Comparison of ENCODE assay signal across 8 cellular contexts in the genomic region with DNA sequence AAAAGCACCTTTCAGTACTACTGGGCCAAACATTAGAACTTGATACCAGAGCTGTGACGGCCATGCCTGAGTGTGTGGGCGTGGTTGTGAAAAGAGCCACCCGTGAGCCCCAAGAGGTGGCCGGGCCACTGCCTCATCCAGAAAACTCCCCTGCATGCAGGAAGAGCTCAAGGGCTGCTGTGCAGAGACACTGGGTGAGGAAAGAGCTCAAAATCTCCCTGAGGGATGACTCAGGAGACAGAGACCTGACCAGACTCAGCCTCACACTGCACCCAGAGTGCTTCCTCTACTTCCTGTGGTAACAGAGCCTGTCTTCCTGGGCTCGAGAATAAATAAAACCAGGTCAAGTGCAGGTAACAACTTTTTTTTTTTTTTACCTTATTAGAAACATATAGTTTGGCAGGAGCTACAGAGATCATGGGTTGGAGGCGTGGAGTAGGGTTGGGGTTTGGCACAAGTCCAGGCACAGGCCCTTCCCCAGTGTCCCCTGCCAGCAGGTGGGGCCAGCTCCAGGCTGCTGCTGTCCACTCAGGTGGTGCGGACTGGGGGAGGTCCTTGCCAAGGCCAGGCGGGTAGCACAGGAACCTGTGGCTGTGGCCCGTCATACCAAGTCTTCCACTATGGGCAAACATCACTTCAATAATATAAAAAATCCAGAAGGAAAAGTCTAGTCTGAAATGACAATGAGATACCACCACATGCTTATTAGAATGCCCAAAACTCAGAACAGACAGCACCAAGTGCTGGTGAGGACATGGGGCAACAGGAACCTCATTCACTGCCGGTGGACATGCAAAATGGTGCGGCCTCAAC. TPM values are rescaled to one million over a fixed set of nuclear protein-coding genes. Genes with fewer than 3 reads are reported as not detected.
A peak's percentile ranks its signal among the peaks of the same experiment; 100 is the strongest.
DNase-seq lines count a peak whose midpoint lies in the region; ATAC-seq and TF ChIP-seq lines count a peak whose summit lies in the region.

No MANE protein-coding gene starts in this region.

- no peak overlapping the region for H3K27ac Mint-ChIP-seq in Calu3 (ENCODE audit: unreplicated experiment)
- H3K27ac Mint-ChIP-seq in activated CD4-positive, alpha-beta T cell treated with anti-CD3 and anti-CD28 coated beads for 36 hours: peak overlapping the region; percentile 88

- TF ChIP-seq CTCF in Calu3 (IDR thresholded peaks at IDR 0.05; ENCODE audit: unreplicated experiment): no peak

- POLR2A ChIA-PET in activated CD4-positive, alpha-beta T cell treated with anti-CD3 and anti-CD28 coated beads for 36 hours (lab: Charles Lee): interaction anchor here (0.6 to 1.0 kb wide), 5 partner anchors 9 to 206 kb away, joined by 3 to 8 read pairs (median 4); no protein-coding TSS in a partner anchor

- no peaks in the 10 kb centered on the region for H3K9me3 Mint-ChIP-seq in Calu3 (ENCODE audit: low read depth, unreplicated experiment)
- no peaks in the 10 kb centered on the region for H3K9me3 Mint-ChIP-seq in activated CD4-positive, alpha-beta T cell treated with anti-CD3 and anti-CD28 coated beads for 36 hours (ENCODE audit: low read depth)

- H3K9me3 ChIP-seq in duodenal mucosa (ENCODE audit: control insufficient read depth in 1 of 2, low read length in 2 of 2) (no peaks in the 10 kb centered on the region), skeletal muscle tissue (ENCODE audit: control insufficient read depth in 3 of 3, low read length in 3 of 3) (no peaks in the 10 kb centered on the region)

- TF ChIP-seq EP300 in Ishikawa (IDR thresholded peaks at IDR 0.05; ENCODE audit: borderline replicate concordance): no peak

- DNase-seq in Calu3 (peak; percentile 71), H7 (no peak), DMS 273 (lab: John Stamatoyannopoulos, UW; ENCODE audit: unreplicated experiment) (no peak), hypothalamus (lab: John Stamatoyannopoulos, UW) (no peak)
- peak; percentile 79 for DNase-seq in activated CD4-positive, alpha-beta T cell treated with anti-CD3 and anti-CD28 coated beads for 36 hours

- CTCF ChIA-PET in Calu3 (lab: Charles Lee): interaction anchor here (0.9 to 1.1 kb wide), 3 partner anchors 18 to 26 kb away, joined by 3 to 6 read pairs (median 5); a partner anchor contains a TSS
- CTCF ChIA-PET in activated CD4-positive, alpha-beta T cell treated with anti-CD3 and anti-CD28 coated beads for 36 hours (lab: Charles Lee): interaction anchor here (0.6 to 2.5 kb wide), 14 partner anchors 9 to 558 kb away, joined by 3 to 9 read pairs (median 3); no protein-coding TSS in a partner anchor

- H3K36me3 ChIP-seq in duodenal mucosa (ENCODE audit: control insufficient read depth in 1 of 2, insufficient read depth in 2 of 2, low read length in 2 of 2) (no peaks in the 10 kb centered on the region), skeletal muscle tissue (ENCODE audit: control insufficient read depth in 3 of 3, insufficient read depth in 3 of 3, low read length in 3 of 3) (no peaks in the 10 kb centered on the region), H7 (replicated peaks; ENCODE audit: control insufficient read depth, insufficient read depth, low read length) (no peaks in the 10 kb centered on the region)

- peak overlapping the region in 1 of 2 donors; percentile 3 for H3K9ac ChIP-seq in duodenal mucosa (ENCODE audit: low read depth in 1 of 2, low read length in 2 of 2)
- peak overlapping the region in 1 of 3 donors; percentile 33 for H3K9ac ChIP-seq in skeletal muscle tissue (ENCODE audit: low read depth in 1 of 3, low read length in 3 of 3)

- no TSS peak for BruUV-seq in Calu3 (replicated peaks; lab: Mats Ljungman, UMichigan)

- intact Hi-C loops in Calu3 (cut with micrococcal nuclease; ENCODE audit: unreplicated experiment): no loop called here
- intact Hi-C loops in activated CD4-positive, alpha-beta T cell treated with anti-CD3 and anti-CD28 coated beads for 36 hours (cut with DNase I, micrococcal nuclease): loop anchor here (2.0 kb wide), 2 partner anchors 18 to 24 kb away; no protein-coding TSS in a partner anchor

- H3K27ac ChIP-seq in duodenal mucosa (ENCODE audit: low read depth, low read length) (peak overlapping the region; percentile 33), skeletal muscle tissue (ENCODE audit: low read depth, low read length) (peak overlapping the region; percentile 1)

- peaks cover 5% of the 10 kb centered on the region for H3K36me3 Mint-ChIP-seq in Calu3 (ENCODE audit: insufficient read depth, unreplicated experiment)
- H3K36me3 Mint-ChIP-seq in activated CD4-positive, alpha-beta T cell treated with anti-CD3 and anti-CD28 coated beads for 36 hours (ENCODE audit: low read depth): no peaks in the 10 kb centered on the region

- H3K4me1 Mint-ChIP-seq in Calu3 (ENCODE audit: low read depth, unreplicated experiment): peaks cover 8% of the 10 kb centered on the region
- H3K4me1 Mint-ChIP-seq in activated CD4-positive, alpha-beta T cell treated with anti-CD3 and anti-CD28 coated beads for 36 hours: peaks cover 77% of the 10 kb centered on the region

- H3K4me1 ChIP-seq in duodenal mucosa (ENCODE audit: control insufficient read depth in 1 of 2, insufficient read depth in 2 of 2, low read length in 2 of 2) (peaks cover 64 to 81% of the 10 kb centered on the region in 2 donors), skeletal muscle tissue (ENCODE audit: control insufficient read depth in 3 of 3, insufficient read depth in 3 of 3, low read length in 3 of 3) (peaks cover 85 to 92% (median 86%) of the 10 kb centered on the region in 3 donors)

- H3K4me3 ChIP-seq in duodenal mucosa (ENCODE audit: low read depth in 1 of 2, low read length in 2 of 2) (peak overlapping the region in 1 of 2 donors; percentile 45), skeletal muscle tissue (ENCODE audit: low read length in 3 of 3) (no peak overlapping the region), H7 (ENCODE audit: insufficient read depth, low read depth, low read length) (no peak overlapping the region)

- H3K27me3 ChIP-seq in duodenal mucosa (ENCODE audit: control insufficient read depth in 1 of 2, insufficient read depth in 2 of 2, low read length in 2 of 2) (no peaks in the 10 kb centered on the region), skeletal muscle tissue (ENCODE audit: control insufficient read depth in 3 of 3, insufficient read depth in 3 of 3, low read length in 3 of 3) (no peaks in the 10 kb centered on the region), H7 (ENCODE audit: control insufficient read depth, insufficient read depth, low read length) (no peaks in the 10 kb centered on the region)

- no peak overlapping the region for H3K4me3 Mint-ChIP-seq in Calu3 (ENCODE audit: low read depth, unreplicated experiment)
- H3K4me3 Mint-ChIP-seq in activated CD4-positive, alpha-beta T cell treated with anti-CD3 and anti-CD28 coated beads for 36 hours: peak overlapping the region; percentile 45

- peak; percentile 96 for ATAC-seq in activated CD4-positive, alpha-beta T cell treated with anti-CD3 and anti-CD28 coated beads for 36 hours

- H3K27me3 Mint-ChIP-seq in Calu3 (ENCODE audit: unreplicated experiment): no peaks in the 10 kb centered on the region
- H3K27me3 Mint-ChIP-seq in activated CD4-positive, alpha-beta T cell treated with anti-CD3 and anti-CD28 coated beads for 36 hours: no peaks in the 10 kb centered on the region

- peak; percentile 17; the same call in 1 of the 2 replicates for TF ChIP-seq RAD21 in Ishikawa (IDR thresholded peaks at IDR 0.05; ENCODE audit: low read depth)

TF ChIP-seq in Ishikawa, 13 proteins besides CTCF, POLR2A, EP300 and RAD21:
- TF ChIP-seq, protein P1, sequence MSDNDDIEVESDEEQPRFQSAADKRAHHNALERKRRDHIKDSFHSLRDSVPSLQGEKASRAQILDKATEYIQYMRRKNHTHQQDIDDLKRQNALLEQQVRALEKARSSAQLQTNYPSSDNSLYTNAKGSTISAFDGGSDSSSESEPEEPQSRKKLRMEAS (IDR thresholded peaks at IDR 0.05): 0 out of 2 replicates have a peak, but pooled peaks have one; percentile 39
- TF ChIP-seq TEAD4 (IDR thresholded peaks at IDR 0.05) (no peak), NFIC (IDR thresholded peaks at IDR 0.05) (peak; percentile 92)
- TF ChIP-seq, protein P2, sequence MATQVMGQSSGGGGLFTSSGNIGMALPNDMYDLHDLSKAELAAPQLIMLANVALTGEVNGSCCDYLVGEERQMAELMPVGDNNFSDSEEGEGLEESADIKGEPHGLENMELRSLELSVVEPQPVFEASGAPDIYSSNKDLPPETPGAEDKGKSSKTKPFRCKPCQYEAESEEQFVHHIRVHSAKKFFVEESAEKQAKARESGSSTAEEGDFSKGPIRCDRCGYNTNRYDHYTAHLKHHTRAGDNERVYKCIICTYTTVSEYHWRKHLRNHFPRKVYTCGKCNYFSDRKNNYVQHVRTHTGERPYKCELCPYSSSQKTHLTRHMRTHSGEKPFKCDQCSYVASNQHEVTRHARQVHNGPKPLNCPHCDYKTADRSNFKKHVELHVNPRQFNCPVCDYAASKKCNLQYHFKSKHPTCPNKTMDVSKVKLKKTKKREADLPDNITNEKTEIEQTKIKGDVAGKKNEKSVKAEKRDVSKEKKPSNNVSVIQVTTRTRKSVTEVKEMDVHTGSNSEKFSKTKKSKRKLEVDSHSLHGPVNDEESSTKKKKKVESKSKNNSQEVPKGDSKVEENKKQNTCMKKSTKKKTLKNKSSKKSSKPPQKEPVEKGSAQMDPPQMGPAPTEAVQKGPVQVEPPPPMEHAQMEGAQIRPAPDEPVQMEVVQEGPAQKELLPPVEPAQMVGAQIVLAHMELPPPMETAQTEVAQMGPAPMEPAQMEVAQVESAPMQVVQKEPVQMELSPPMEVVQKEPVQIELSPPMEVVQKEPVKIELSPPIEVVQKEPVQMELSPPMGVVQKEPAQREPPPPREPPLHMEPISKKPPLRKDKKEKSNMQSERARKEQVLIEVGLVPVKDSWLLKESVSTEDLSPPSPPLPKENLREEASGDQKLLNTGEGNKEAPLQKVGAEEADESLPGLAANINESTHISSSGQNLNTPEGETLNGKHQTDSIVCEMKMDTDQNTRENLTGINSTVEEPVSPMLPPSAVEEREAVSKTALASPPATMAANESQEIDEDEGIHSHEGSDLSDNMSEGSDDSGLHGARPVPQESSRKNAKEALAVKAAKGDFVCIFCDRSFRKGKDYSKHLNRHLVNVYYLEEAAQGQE (IDR thresholded peaks at IDR 0.05; ENCODE audit: low read depth): peak; percentile 42; the same call in 1 of the 2 replicates

RNA-seq across cellular contexts. Expression of a gene that starts 25.5 kb away (rescaled TPM):
- total RNA-seq in Calu3 (2022) (11.0 and 12.5 TPM in 2 replicates), skeletal muscle tissue (24.5 TPM)
- 10 to 100 TPM; 20.2 to 21.4 TPM for total RNA-seq in activated CD4-positive, alpha-beta T cell treated with anti-CD3 and anti-CD28 coated beads for 36 hours
- 16.4 and 17.0 TPM in 2 replicates for total RNA-seq in H7 (2014; rRNA removed; shearing (Covaris generic))

RNA-seq across cellular contexts. Expression of a gene that starts 47.0 kb away (rescaled TPM):
- total RNA-seq in Calu3 (2022): 123 and 126 TPM in 2 replicates
- 100 to 1,000 TPM; 208 to 211 TPM for total RNA-seq in activated CD4-positive, alpha-beta T cell treated with anti-CD3 and anti-CD28 coated beads for 36 hours
- total RNA-seq in skeletal muscle tissue: 116 TPM
- 446 and 481 TPM in 2 replicates for total RNA-seq in H7 (2014; rRNA removed; shearing (Covaris generic))

RNA-seq across cellular contexts. Expression of a gene that starts 58.4 kb away (rescaled TPM):
- total RNA-seq in Calu3 (2022): 94.9 and 114 TPM in 2 replicates
- total RNA-seq in activated CD4-positive, alpha-beta T cell treated with anti-CD3 and anti-CD28 coated beads for 36 hours: 10 to 100 TPM; 18.8 to 23.3 TPM
- 86.6 TPM for total RNA-seq in skeletal muscle tissue
- 183 and 212 TPM in 2 replicates for total RNA-seq in H7 (2014; rRNA removed; shearing (Covaris generic))

Comparison
In these comparisons a context has a peak if more than half of its experiments do, and no peak if none do; other contexts are left out.
1. DNase-seq: peak in Calu3 (single experiment) and activated CD4-positive, alpha-beta T cell treated with anti-CD3 and anti-CD28 coated beads for 36 hours (single experiment); none in H7 (single experiment), DMS 273 (single experiment) and hypothalamus (0 of 51).